In the genomic region with DNA sequence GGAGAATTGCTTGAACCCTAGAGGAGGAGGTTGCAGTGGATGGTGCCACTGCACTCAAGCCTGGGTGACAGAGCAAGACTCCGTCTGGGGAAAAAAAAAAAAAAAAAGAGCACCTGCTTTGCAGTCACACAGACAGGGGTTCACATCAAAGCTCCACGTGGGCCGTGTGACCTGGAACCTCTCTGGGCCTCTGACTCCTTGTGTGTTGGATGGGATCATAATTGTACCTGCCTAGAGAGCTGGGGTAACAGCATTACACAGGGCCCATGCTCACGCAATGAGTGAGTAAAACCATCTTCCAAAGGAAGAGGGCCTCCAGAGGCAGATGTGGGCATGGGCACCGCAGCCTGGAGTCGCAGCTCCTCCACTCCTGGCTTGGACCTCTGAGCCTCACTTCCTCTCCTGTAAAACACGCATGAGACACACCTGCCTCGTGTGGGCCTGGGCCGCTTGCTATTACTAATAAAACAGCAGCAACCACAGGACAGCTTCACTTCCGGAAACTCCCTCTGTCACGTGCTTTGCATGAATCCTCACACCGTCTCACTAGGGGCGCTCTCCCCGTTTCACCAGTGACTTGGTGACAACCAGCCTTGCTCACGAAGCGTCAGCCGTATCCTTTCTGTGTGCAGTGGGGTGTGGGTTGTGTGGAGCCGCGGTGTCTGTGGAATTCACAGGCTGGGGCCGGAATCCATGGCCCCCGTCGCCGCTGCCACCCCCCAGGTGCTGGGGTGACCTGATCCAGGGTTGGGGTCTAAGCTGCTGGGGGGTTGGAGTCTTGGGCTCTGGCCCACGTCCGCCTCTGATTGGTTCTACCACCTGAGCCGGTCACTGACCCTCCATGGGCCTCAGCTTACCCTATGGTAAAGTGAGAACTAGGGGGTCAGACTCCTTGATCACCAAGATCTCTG, we compare ENCODE assay signal across 1 cellular context.
A peak's percentile ranks its signal among the peaks of the same experiment; 100 is the strongest.
TF ChIP-seq lines count a peak whose summit lies in the region.
"Not testable (repeated sequence)": the region's sequence is repeated elsewhere in the genome, so short reads cannot be mapped to it uniquely, and the experiment has no call there.

No MANE protein-coding gene starts in this region.

TF ChIP-seq in HepG2, 621 proteins besides CTCF, POLR2A, EP300 and RAD21:
- TF ChIP-seq ZMYM4 (CRISPR knock-in tag; IDR thresholded peaks at IDR 0.05), result peak; percentile 17; the same call in 1 of the 2 replicates
- TF ChIP-seq USF2 (IDR thresholded peaks at IDR 0.05; ENCODE audit: low read depth, low read length), result peak; percentile 36; the same call in 1 of the 2 replicates
- not testable (repeated sequence) for TF ChIP-seq USF2 (CRISPR knock-in tag; IDR thresholded peaks at IDR 0.05; ENCODE audit: borderline replicate concordance)
- TF ChIP-seq ZNF687 (CRISPR knock-in tag; IDR thresholded peaks at IDR 0.05), result peak; percentile 47; the same call in 1 of the 2 replicates
- peak; percentile 74 for TF ChIP-seq BHLHE40 (IDR thresholded peaks at IDR 0.05; ENCODE audit: low read length)
- TF ChIP-seq, protein P1, sequence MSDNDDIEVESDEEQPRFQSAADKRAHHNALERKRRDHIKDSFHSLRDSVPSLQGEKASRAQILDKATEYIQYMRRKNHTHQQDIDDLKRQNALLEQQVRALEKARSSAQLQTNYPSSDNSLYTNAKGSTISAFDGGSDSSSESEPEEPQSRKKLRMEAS (IDR thresholded peaks at IDR 0.05), result 0 out of 2 replicates have a peak, but pooled peaks have one; percentile 38
